8 cellular contexts compared by ENCODE assay signal in the genomic region with DNA sequence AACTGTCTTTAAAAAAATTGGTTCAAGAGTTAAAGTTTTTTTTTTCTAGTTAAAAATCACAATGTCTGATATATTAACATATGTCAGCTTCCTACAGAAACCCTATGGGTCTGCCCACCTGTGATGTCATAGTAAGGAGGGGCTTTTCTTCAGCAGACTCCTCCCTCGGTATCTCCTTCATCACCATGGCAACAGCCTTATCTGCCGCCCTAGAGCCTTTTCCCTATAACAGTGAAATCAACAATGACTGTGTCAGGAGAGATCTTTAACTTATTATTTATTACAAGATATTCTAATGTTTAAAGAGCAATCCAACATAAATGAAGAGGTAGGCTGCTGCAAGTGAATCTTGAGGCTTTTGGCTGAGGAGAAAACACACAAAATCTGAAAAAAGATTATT.
DNase-seq lines count a peak whose midpoint lies in the region; ATAC-seq and TF ChIP-seq lines count a peak whose summit lies in the region.

No MANE protein-coding gene starts in this region.

- H3K9me3 ChIP-seq in RWPE2 (ENCODE audit: severe bottlenecking) = no peaks in the 10 kb centered on the region

- no peaks in the 10 kb centered on the region for H3K36me3 ChIP-seq in RWPE2 (ENCODE audit: low read depth)

- TF ChIP-seq CTCF in RWPE2 (IDR thresholded peaks at IDR 0.05; ENCODE audit: poor library complexity, severe bottlenecking) = no peak

- no peaks in the 10 kb centered on the region for H3K4me1 ChIP-seq in RWPE2 (ENCODE audit: insufficient read depth, poor library complexity, severe bottlenecking)

- ATAC-seq in GM21360 (IDR thresholded peaks at IDR 0.05; ENCODE audit: unreplicated experiment) (peak; percentile 97), HG03520 (IDR thresholded peaks at IDR 0.05; ENCODE audit: unreplicated experiment) (peak; percentile 97), RWPE2 (ENCODE audit: low read depth) (peak; percentile 71; the same call in 1 of the 3 replicates)

- DNase-seq in DMS 273 treated with DMSO at 0.1 percent for 48 hours (lab: John Stamatoyannopoulos, UW) (peak; percentile 54), RWPE2 (ENCODE audit: low spot score) (no peak), glomerular visceral epithelial cell (ENCODE audit: extremely low spot score) (peak; percentile 8), occipital lobe (lab: John Stamatoyannopoulos, UW) (no peak), NCI-H345 (lab: John Stamatoyannopoulos, UW) (no peak), ureter (ENCODE audit: low spot score) (no peak)

- H3K27ac ChIP-seq in RWPE2 (ENCODE audit: poor library complexity, severe bottlenecking) = no peak overlapping the region

- H3K4me3 ChIP-seq in RWPE2 (ENCODE audit: severe bottlenecking) = no peak overlapping the region

- no peaks in the 10 kb centered on the region for H3K27me3 ChIP-seq in RWPE2 (ENCODE audit: insufficient read depth, poor library complexity, severe bottlenecking)

Comparison
In these comparisons a context has a peak if more than half of its experiments do, and no peak if none do; other contexts are left out.
1. DNase-seq: peak in DMS 273 treated with DMSO at 0.1 percent for 48 hours (single experiment) and glomerular visceral epithelial cell (single experiment); none in RWPE2 (single experiment), occipital lobe (single experiment), NCI-H345 (single experiment) and ureter (single experiment).
2. Peak in every context shown above with its lines, with median percentiles within 50 percentile points of each other: ATAC-seq.